Comparison of ENCODE assay signal across 26 cellular contexts in genomic region chr22:21926728-21927127, GRCh38. TPM values are rescaled to one million over a fixed set of nuclear protein-coding genes. Genes with fewer than 3 reads are reported as not detected.
DNase-seq lines count a peak whose midpoint lies in the region; ATAC-seq and TF ChIP-seq lines count a peak whose summit lies in the region.
"Had no signal": no experiment of that assay in that cellular context is flagged by ENCODE, and none has a peak within 500 bp of the region (broad histone marks: within the 10 kb centered on the region; RNA-seq: fewer than 3 reads in every experiment).

No MANE protein-coding gene starts in this region.

- H3K36me3 Mint-ChIP-seq in immature natural killer cell = peaks cover 3 to 15% (median 6%) of the 10 kb centered on the region in 3 donors
- H3K36me3 Mint-ChIP-seq: stimulated activated effector memory CD8-positive, alpha-beta T cell treated with anti-CD3 and anti-CD28 coated beads, Interleukin-12 subunit alpha, Interleukin-12 subunit beta, amount 100 ng/mL, for 72 hours had no signal

- no peaks in the 10 kb centered on the region for H3K4me1 Mint-ChIP-seq in immature natural killer cell
- H3K4me1 Mint-ChIP-seq: CD4-positive, alpha-beta memory T cell; stimulated activated effector memory CD8-positive, alpha-beta T cell treated with anti-CD3 and anti-CD28 coated beads, Interleukin-12 subunit alpha, Interleukin-12 subunit beta, amount 100 ng/mL, for 72 hours; T-cell had no signal

- no peaks in the 10 kb centered on the region for H3K9me3 Mint-ChIP-seq in immature natural killer cell
- H3K9me3 Mint-ChIP-seq: activated T-cell treated with anti-CD3 and anti-CD28 coated beads, Interleukin-2, amount 50 U/mL, for 4 hours; CD4-positive, alpha-beta memory T cell; stimulated activated effector memory CD8-positive, alpha-beta T cell treated with anti-CD3 and anti-CD28 coated beads, Interleukin-12 subunit alpha, Interleukin-12 subunit beta, amount 100 ng/mL, for 72 hours; T-cell had no signal

- TF ChIP-seq CTCF in HEK293 (tag by site-specific recombination; IDR thresholded peaks at IDR 0.05) = no peak

- H3K27me3 Mint-ChIP-seq in immature natural killer cell (ENCODE audit: low read depth in 3 of 3) = peaks cover 0 to 3% (median 0%) of the 10 kb centered on the region in 3 donors
- H3K27me3 Mint-ChIP-seq: CD4-positive, alpha-beta memory T cell; T-cell had no signal

- peak overlapping the region in 8 of 11 experiments; percentile 72 to 89 (median 77); a peak in 15 of 22 replicates for H3K4me2 ChIP-seq in BLaER1 treated with 17β-estradiol and CSF1 and Interleukin-3, amounts not matched to agents 10 nM and 100 nM

- no peak overlapping the region for H3K27ac Mint-ChIP-seq in immature natural killer cell
- H3K27ac Mint-ChIP-seq: CD4-positive, alpha-beta memory T cell; stimulated activated effector memory CD8-positive, alpha-beta T cell treated with anti-CD3 and anti-CD28 coated beads, Interleukin-12 subunit alpha, Interleukin-12 subunit beta, amount 100 ng/mL, for 72 hours; T-cell had no signal

- peaks cover 15 to 30% (median 29%) of the 10 kb centered on the region in 10 experiments for H3K4me1 ChIP-seq in BLaER1 treated with 17β-estradiol and CSF1 and Interleukin-3, amounts not matched to agents 10 nM and 100 nM
- H3K4me1 ChIP-seq in HEK293 (ENCODE audit: control insufficient read depth, insufficient read depth, low read length) (no peaks in the 10 kb centered on the region), NT2/D1 (ENCODE audit: insufficient read depth, insufficient read length) (peaks cover 27% of the 10 kb centered on the region)
- H3K4me1 ChIP-seq: ascending aorta, foreskin keratinocyte, lower lobe of right lung, SJCRH30 had no signal

- H3K4me3 Mint-ChIP-seq in immature natural killer cell = no peak overlapping the region
- H3K4me3 Mint-ChIP-seq: activated T-cell treated with anti-CD3 and anti-CD28 coated beads, Interleukin-2, amount 50 U/mL, for 4 hours; CD4-positive, alpha-beta memory T cell; stimulated activated effector memory CD8-positive, alpha-beta T cell treated with anti-CD3 and anti-CD28 coated beads, Interleukin-12 subunit alpha, Interleukin-12 subunit beta, amount 100 ng/mL, for 72 hours; T-cell had no signal

- H4K20me1 ChIP-seq in BLaER1 treated with 17β-estradiol and CSF1 and Interleukin-3, amounts not matched to agents 10 nM and 100 nM = peaks cover 11 to 65% (median 18%) of the 10 kb centered on the region in 11 experiments; a peak in 16 of 22 replicates

- CTCF ChIA-PET in HEK293 (lab: Yijun Ruan, JAX) = no interaction called here

- POLR2A ChIA-PET in HEK293 (lab: Yijun Ruan, JAX) = no interaction called here

- no peaks in the 10 kb centered on the region for H3K27me3 ChIP-seq in BLaER1 treated with 17β-estradiol and CSF1 and Interleukin-3, amounts not matched to agents 10 nM and 100 nM
- H3K27me3 ChIP-seq in NT2/D1 (ENCODE audit: insufficient read depth, insufficient read length) = no peaks in the 10 kb centered on the region
- H3K27me3 ChIP-seq: ascending aorta, foreskin keratinocyte, SJCRH30 had no signal

- no peak overlapping the region for H3K4me3 ChIP-seq in BLaER1 treated with 17β-estradiol and CSF1 and Interleukin-3, amounts not matched to agents 10 nM and 100 nM
- H3K4me3 ChIP-seq in HEK293 (ENCODE audit: low read depth, low read length) (no peak overlapping the region), NT2/D1 (ENCODE audit: insufficient read length, low read depth) (no peak overlapping the region)
- H3K4me3 ChIP-seq: ascending aorta, lower lobe of right lung, SJCRH30, thoracic aorta had no signal

- no peaks in the 10 kb centered on the region for H3K9me3 ChIP-seq in BLaER1 treated with 17β-estradiol and CSF1 and Interleukin-3, amounts not matched to agents 10 nM and 100 nM (replicated peaks in 1 of 11)
- H3K9me3 ChIP-seq in HEK293 (ENCODE audit: control insufficient read depth, insufficient read depth, low read depth, low read length) (no peaks in the 10 kb centered on the region), NT2/D1 (ENCODE audit: insufficient read depth, low read length) (no peaks in the 10 kb centered on the region)
- H3K9me3 ChIP-seq: ascending aorta, lower lobe of right lung, SJCRH30, thoracic aorta had no signal

- H3K27ac ChIP-seq in BLaER1 treated with 17β-estradiol and CSF1 and Interleukin-3, amounts not matched to agents 10 nM and 100 nM = peak overlapping the region in 1 of 11 experiments; percentile 2; a peak in 1 of 22 replicates
- no peak overlapping the region for H3K27ac ChIP-seq in HEK293 (ENCODE audit: extremely low read depth, low read depth, low read length)
- H3K27ac ChIP-seq: ascending aorta, foreskin keratinocyte, lower lobe of right lung, SJCRH30, thoracic aorta had no signal

- H3K9ac ChIP-seq in BLaER1 treated with 17β-estradiol and CSF1 and Interleukin-3, amounts not matched to agents 10 nM and 100 nM = peak overlapping the region in 3 of 11 experiments; percentile 23 to 58 (median 49); a peak in 2 of 22 replicates
- H3K9ac ChIP-seq in NT2/D1 (ENCODE audit: insufficient read length, low read depth) = peak overlapping the region; percentile 28

- H3K36me3 ChIP-seq in BLaER1 treated with 17β-estradiol and CSF1 and Interleukin-3, amounts not matched to agents 10 nM and 100 nM = peaks cover 56 to 94% (median 80%) of the 10 kb centered on the region in 11 experiments
- H3K36me3 ChIP-seq in HEK293 (ENCODE audit: control insufficient read depth in 2 of 2, insufficient read depth in 1 of 2, low read length in 2 of 2) (peaks cover 0 to 64% of the 10 kb centered on the region in 2 experiments; a peak in 2 of 3 replicates), NT2/D1 (ENCODE audit: insufficient read depth, insufficient read length, low read length) (peaks cover 22% of the 10 kb centered on the region)

- DNase-seq in NT2/D1 (ENCODE audit: low read depth, low spot score) = no peak
- DNase-seq in islet precursor cell = peak; percentile 25
- DNase-seq in germinal center (ENCODE audit: low spot score) = no peak
- DNase-seq in NCI-H510A treated with DMSO at 0.1 percent for 48 hours (lab: John Stamatoyannopoulos, UW) = no peak
- no peak for DNase-seq in immature natural killer cell
- DNase-seq: activated naive CD4-positive, alpha-beta T cell treated with Interleukin-2 at 50 U/mL for 16 hours; activated T-cell treated with anti-CD3 and anti-CD28 coated beads, Interleukin-2, amount 50 U/mL, for 4 hours; CD4-positive, alpha-beta memory T cell; cerebellar nuclear complex; DMS53; erythroblast; foreskin keratinocyte; GF-D8; lower lobe of right lung; MM.1S; NCI-H1436 treated with DMSO at 0.1 percent for 48 hours; NCI-H226; SJCRH30; stimulated activated CD4-positive, alpha-beta T cell treated with anti-CD3 and anti-CD28 coated beads, Interleukin-1b, Interleukin-23, amount 100 ng/mL, for 48 hours; T-cell had no signal

- no peak for ATAC-seq in HG03432 (IDR thresholded peaks at IDR 0.05; ENCODE audit: unreplicated experiment)
- ATAC-seq: activated T-cell treated with anti-CD3 and anti-CD28 coated beads, Interleukin-2, amount 50 U/mL, for 4 hours; foreskin keratinocyte; lower lobe of right lung; stimulated activated effector memory CD8-positive, alpha-beta T cell treated with anti-CD3 and anti-CD28 coated beads, Interleukin-12 subunit alpha, Interleukin-12 subunit beta, amount 100 ng/mL, for 72 hours; T-cell had no signal

TF ChIP-seq in HEK293, 187 proteins besides CTCF, POLR2A, EP300 and RAD21 (continues in another document):
- TF ChIP-seq BCL11A (tag by site-specific recombination; IDR thresholded peaks at IDR 0.05; ENCODE audit: low read depth) (no peak), ZNF670 (tag by site-specific recombination; IDR thresholded peaks at IDR 0.05; ENCODE audit: low read depth) (no peak), ZNF629 (tag by site-specific recombination; IDR thresholded peaks at IDR 0.05) (no peak), ZNF624 (tag by site-specific recombination; IDR thresholded peaks at IDR 0.05) (no peak), ZNF239 (tag by site-specific recombination; IDR thresholded peaks at IDR 0.05) (no peak), GLIS2 (tag by site-specific recombination; IDR thresholded peaks at IDR 0.05) (peak; percentile 73; the same call in 1 of the 2 replicates), ZNF768 (tag by site-specific recombination; IDR thresholded peaks at IDR 0.05) (no peak), ZNF2 (tag by site-specific recombination; IDR thresholded peaks at IDR 0.05) (no peak), ZNF560 (tag by site-specific recombination; IDR thresholded peaks at IDR 0.05; ENCODE audit: borderline replicate concordance) (no peak), ZNF184 (tag by site-specific recombination; IDR thresholded peaks at IDR 0.05) (no peak), KLF7 (tag by site-specific recombination; IDR thresholded peaks at IDR 0.05; ENCODE audit: borderline replicate concordance) (no peak), PBX3 (CRISPR knock-in tag; IDR thresholded peaks at IDR 0.05) (no peak), ZNF114 (tag by site-specific recombination; IDR thresholded peaks at IDR 0.05) (no peak), ZIC2 (tag by site-specific recombination; IDR thresholded peaks at IDR 0.05) (peak; percentile 98), WT1 (tag by site-specific recombination; IDR thresholded peaks at IDR 0.05) (peak; percentile 45), ZNF449 (tag by site-specific recombination; IDR thresholded peaks at IDR 0.05) (no peak)

RNA-seq across cellular contexts. Expression of gene PPM1F, which starts 25.9 kb away (rescaled TPM):
- 10 to 100 TPM in 1 of 3 donors, 1 to 10 TPM in 2; 5.5 to 13.6 (median 8.0) TPM for polyA plus RNA-seq in immature natural killer cell

RNA-seq across cellular contexts. Expression of gene TOP3B, which starts 55.9 kb away (rescaled TPM):
- 10 to 100 TPM in 1 of 3 donors, 1 to 10 TPM in 2; 8.4 to 17.2 (median 9.7) TPM for polyA plus RNA-seq in immature natural killer cell

RNA-seq across cellular contexts. Expression of gene MAPK1, which starts 59.3 kb away (rescaled TPM):
- 100 to 1,000 TPM; 151 to 168 (median 162) TPM for polyA plus RNA-seq in immature natural killer cell
